In the genomic region with DNA sequence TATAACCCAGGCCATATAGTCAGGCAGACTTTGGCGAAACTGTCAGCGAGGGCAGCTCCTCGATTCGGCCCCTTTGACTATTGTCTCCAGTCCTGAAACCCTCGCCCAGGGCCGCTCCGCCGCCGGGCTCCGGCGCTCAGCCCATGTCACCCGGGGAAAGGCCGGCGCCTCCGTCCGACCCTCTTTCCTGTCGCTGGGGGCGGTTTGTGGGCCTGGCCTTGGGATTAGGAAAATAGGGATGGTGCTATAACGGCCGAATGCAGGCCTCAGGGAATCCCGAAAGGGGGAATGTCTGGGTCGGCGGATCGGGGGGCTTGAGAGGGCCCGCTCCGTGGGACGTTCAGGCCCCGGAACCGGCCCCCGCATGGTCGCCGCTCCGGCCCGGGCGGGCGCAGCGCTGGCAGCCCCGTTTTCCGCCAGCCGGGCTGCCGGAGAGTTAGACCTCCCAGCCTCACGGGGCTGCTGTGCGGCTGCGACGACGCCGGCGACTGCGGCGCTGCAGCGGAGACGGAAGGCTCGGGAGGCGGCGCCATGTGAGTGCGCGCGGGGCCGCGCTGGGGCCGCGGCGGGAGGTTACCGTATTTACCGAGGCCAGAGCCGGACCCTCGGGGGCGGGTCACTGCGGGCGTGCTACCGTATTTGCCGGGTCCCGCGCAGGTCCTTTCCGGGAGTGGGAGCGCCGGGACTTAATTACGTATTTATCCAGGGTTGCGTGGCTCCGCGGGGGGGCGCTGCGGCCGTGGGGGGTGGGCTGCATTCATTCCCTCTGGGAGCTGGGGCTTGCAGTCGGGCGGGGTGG, we compare ENCODE assay signal across 1 cellular context.
TF ChIP-seq lines count a peak whose summit lies in the region.

No MANE protein-coding gene starts in this region.

TF ChIP-seq in HepG2, 621 proteins besides CTCF, POLR2A, EP300 and RAD21 (continued from another document and continues in another):
- TF ChIP-seq HHEX (CRISPR knock-in tag; IDR thresholded peaks at IDR 0.05): no peak
- no peak for TF ChIP-seq GMEB2 (CRISPR knock-in tag; IDR thresholded peaks at IDR 0.05; ENCODE audit: low read depth)
- no peak for TF ChIP-seq ZNF781 (CRISPR knock-in tag; IDR thresholded peaks at IDR 0.05; ENCODE audit: borderline replicate concordance, not compliant biosample characterization)
- TF ChIP-seq ZNF274 (CRISPR knock-in tag; IDR thresholded peaks at IDR 0.05): peak; percentile 23; the same call in 1 of the 2 replicates
- TF ChIP-seq MED8 (CRISPR knock-in tag; IDR thresholded peaks at IDR 0.05; ENCODE audit: insufficient replicate concordance): peak; percentile 70
- TF ChIP-seq ZNF20 (CRISPR knock-in tag; IDR thresholded peaks at IDR 0.05): no peak
- TF ChIP-seq ZNF547 (CRISPR knock-in tag; IDR thresholded peaks at IDR 0.05): no peak; the same call in 1 of the 2 replicates
- no peak for TF ChIP-seq FOXM1 (CRISPR knock-in tag; IDR thresholded peaks at IDR 0.05)
- no peak for TF ChIP-seq ZNF367 (CRISPR knock-in tag; IDR thresholded peaks at IDR 0.05; ENCODE audit: borderline replicate concordance)
- peak; percentile 29; the same call in 1 of the 2 replicates for TF ChIP-seq ZBTB7A (CRISPR knock-in tag; IDR thresholded peaks at IDR 0.05)
- TF ChIP-seq, protein P1, sequence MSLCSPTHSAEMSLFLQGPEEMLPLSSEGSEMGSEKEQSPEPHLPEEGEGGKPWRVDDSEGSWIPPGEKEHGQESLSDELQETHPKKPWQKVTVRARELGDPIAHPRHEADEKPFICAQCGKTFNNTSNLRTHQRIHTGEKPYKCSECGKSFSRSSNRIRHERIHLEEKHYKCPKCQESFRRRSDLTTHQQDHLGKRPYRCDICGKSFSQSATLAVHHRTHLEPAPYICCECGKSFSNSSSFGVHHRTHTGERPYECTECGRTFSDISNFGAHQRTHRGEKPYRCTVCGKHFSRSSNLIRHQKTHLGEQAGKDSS (CRISPR knock-in tag; IDR thresholded peaks at IDR 0.05; ENCODE audit: borderline replicate concordance, low read depth): peak; percentile 84; the same call in 1 of the 2 replicates
- TF ChIP-seq TMF1 (CRISPR knock-in tag; IDR thresholded peaks at IDR 0.05; ENCODE audit: low read depth): peak; percentile 91
- TF ChIP-seq ZBTB25 (CRISPR knock-in tag; IDR thresholded peaks at IDR 0.05): no peak
- TF ChIP-seq EZH2 (conservative IDR thresholded peaks at IDR 0.05; ENCODE audit: low read depth, low read length): no peak
- no peak for TF ChIP-seq TAF15 (IDR thresholded peaks at IDR 0.05; ENCODE audit: low read depth, low read length, poor library complexity, severe bottlenecking)
- no peak for TF ChIP-seq FOXJ3 (CRISPR knock-in tag; IDR thresholded peaks at IDR 0.05; ENCODE audit: borderline replicate concordance)
- TF ChIP-seq DPF2 (CRISPR knock-in tag; IDR thresholded peaks at IDR 0.05; ENCODE audit: borderline replicate concordance, low read depth): no peak
- peak; percentile 21; the same call in 1 of the 2 replicates for TF ChIP-seq DR1 (CRISPR knock-in tag; IDR thresholded peaks at IDR 0.05)
- TF ChIP-seq ZNF614 (CRISPR knock-in tag; IDR thresholded peaks at IDR 0.05; ENCODE audit: borderline replicate concordance): no peak; the same call in 1 of the 2 replicates
- no peak for TF ChIP-seq ZNF441 (CRISPR knock-in tag; IDR thresholded peaks at IDR 0.05; ENCODE audit: borderline replicate concordance)
- TF ChIP-seq ZBTB40 (IDR thresholded peaks at IDR 0.05): no peak
- no peak for TF ChIP-seq ZBTB40 (CRISPR knock-in tag; IDR thresholded peaks at IDR 0.05)
- peak; percentile 59 for TF ChIP-seq KDM2A (CRISPR knock-in tag; IDR thresholded peaks at IDR 0.05; ENCODE audit: borderline replicate concordance, low read depth)
- no peak for TF ChIP-seq ZNF674 (CRISPR knock-in tag; IDR thresholded peaks at IDR 0.05; ENCODE audit: low read depth)
- TF ChIP-seq HBP1 (CRISPR knock-in tag; IDR thresholded peaks at IDR 0.05; ENCODE audit: low read depth): 0 out of 2 replicates have a peak, but pooled peaks have one; percentile 32
- TF ChIP-seq NCOA5 (CRISPR knock-in tag; IDR thresholded peaks at IDR 0.05): no peak
- TF ChIP-seq ZSCAN25 (CRISPR knock-in tag; IDR thresholded peaks at IDR 0.05): no peak
- TF ChIP-seq, protein P2, sequence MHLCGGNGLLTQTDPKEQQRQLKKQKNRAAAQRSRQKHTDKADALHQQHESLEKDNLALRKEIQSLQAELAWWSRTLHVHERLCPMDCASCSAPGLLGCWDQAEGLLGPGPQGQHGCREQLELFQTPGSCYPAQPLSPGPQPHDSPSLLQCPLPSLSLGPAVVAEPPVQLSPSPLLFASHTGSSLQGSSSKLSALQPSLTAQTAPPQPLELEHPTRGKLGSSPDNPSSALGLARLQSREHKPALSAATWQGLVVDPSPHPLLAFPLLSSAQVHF (CRISPR knock-in tag; IDR thresholded peaks at IDR 0.05): no peak
- no peak for TF ChIP-seq PRMT3 (CRISPR knock-in tag; IDR thresholded peaks at IDR 0.05; ENCODE audit: borderline replicate concordance, low read depth)
- TF ChIP-seq CBX1 (IDR thresholded peaks at IDR 0.05; ENCODE audit: low read depth): peak; percentile 30
- TF ChIP-seq, protein P3, sequence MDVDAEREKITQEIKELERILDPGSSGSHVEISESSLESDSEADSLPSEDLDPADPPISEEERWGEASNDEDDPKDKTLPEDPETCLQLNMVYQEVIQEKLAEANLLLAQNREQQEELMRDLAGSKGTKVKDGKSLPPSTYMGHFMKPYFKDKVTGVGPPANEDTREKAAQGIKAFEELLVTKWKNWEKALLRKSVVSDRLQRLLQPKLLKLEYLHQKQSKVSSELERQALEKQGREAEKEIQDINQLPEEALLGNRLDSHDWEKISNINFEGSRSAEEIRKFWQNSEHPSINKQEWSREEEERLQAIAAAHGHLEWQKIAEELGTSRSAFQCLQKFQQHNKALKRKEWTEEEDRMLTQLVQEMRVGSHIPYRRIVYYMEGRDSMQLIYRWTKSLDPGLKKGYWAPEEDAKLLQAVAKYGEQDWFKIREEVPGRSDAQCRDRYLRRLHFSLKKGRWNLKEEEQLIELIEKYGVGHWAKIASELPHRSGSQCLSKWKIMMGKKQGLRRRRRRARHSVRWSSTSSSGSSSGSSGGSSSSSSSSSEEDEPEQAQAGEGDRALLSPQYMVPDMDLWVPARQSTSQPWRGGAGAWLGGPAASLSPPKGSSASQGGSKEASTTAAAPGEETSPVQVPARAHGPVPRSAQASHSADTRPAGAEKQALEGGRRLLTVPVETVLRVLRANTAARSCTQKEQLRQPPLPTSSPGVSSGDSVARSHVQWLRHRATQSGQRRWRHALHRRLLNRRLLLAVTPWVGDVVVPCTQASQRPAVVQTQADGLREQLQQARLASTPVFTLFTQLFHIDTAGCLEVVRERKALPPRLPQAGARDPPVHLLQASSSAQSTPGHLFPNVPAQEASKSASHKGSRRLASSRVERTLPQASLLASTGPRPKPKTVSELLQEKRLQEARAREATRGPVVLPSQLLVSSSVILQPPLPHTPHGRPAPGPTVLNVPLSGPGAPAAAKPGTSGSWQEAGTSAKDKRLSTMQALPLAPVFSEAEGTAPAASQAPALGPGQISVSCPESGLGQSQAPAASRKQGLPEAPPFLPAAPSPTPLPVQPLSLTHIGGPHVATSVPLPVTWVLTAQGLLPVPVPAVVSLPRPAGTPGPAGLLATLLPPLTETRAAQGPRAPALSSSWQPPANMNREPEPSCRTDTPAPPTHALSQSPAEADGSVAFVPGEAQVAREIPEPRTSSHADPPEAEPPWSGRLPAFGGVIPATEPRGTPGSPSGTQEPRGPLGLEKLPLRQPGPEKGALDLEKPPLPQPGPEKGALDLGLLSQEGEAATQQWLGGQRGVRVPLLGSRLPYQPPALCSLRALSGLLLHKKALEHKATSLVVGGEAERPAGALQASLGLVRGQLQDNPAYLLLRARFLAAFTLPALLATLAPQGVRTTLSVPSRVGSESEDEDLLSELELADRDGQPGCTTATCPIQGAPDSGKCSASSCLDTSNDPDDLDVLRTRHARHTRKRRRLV (CRISPR knock-in tag; IDR thresholded peaks at IDR 0.05): no peak
